9 cellular contexts compared by ENCODE assay signal in genomic region chr1:9275567-9276034, GRCh38. TPM values are rescaled to one million over a fixed set of nuclear protein-coding genes. Genes with fewer than 3 reads are reported as not detected.
DNase-seq lines count a peak whose midpoint lies in the region; ATAC-seq and TF ChIP-seq lines count a peak whose summit lies in the region.
"Had no signal": no experiment of that assay in that cellular context is flagged by ENCODE, and none has a peak within 500 bp of the region (broad histone marks: within the 10 kb centered on the region; RNA-seq: fewer than 3 reads in every experiment).

No MANE protein-coding gene starts in this region.

- ATAC-seq in HG03280 (IDR thresholded peaks at IDR 0.05; ENCODE audit: unreplicated experiment) (peak; percentile 68), lower lobe of right lung (peak; percentile 84 to 89)
- peak; percentile 80 to 91 for ATAC-seq in activated naive CD4-positive, alpha-beta T cell treated with anti-CD3 and anti-CD28 coated beads, Interleukin-2, amount 50 U/mL, for 72 hours
- peak; percentile 72 for ATAC-seq in stimulated activated naive CD8-positive, alpha-beta T cell treated with anti-CD3 and anti-CD28 coated beads, Interleukin-15, Interleukin-2, amounts not matched to agents 100 U/mL and 50 U/mL, for 24 hours
- ATAC-seq: A549 had no signal

- H3K36me3 ChIP-seq in SJSA1 = no peaks in the 10 kb centered on the region; the same call in 1 of the 2 replicates
- H3K36me3 ChIP-seq in lower lobe of right lung = peaks cover 4% of the 10 kb centered on the region
- H3K36me3 ChIP-seq in neural progenitor cell = no peaks in the 10 kb centered on the region

- no peaks in the 10 kb centered on the region for H4K20me1 ChIP-seq in neural progenitor cell (ENCODE audit: low read depth)

- TF ChIP-seq CTCF in lower lobe of right lung (IDR thresholded peaks at IDR 0.05) (no peak), neural progenitor cell (IDR thresholded peaks at IDR 0.05) (no peak)

- H3K9me3 Mint-ChIP-seq in activated naive CD4-positive, alpha-beta T cell treated with anti-CD3 and anti-CD28 coated beads, Interleukin-2, amount 50 U/mL, for 72 hours = no peaks in the 10 kb centered on the region
- peaks cover 4% of the 10 kb centered on the region for H3K9me3 Mint-ChIP-seq in neural progenitor cell

- H3K4me1 ChIP-seq in SJSA1 (replicated peaks) (peaks cover 28% of the 10 kb centered on the region), lower lobe of right lung (peaks cover 9% of the 10 kb centered on the region), neural progenitor cell (peaks cover 8% of the 10 kb centered on the region)

- H3K27ac Mint-ChIP-seq in activated naive CD4-positive, alpha-beta T cell treated with anti-CD3 and anti-CD28 coated beads, Interleukin-2, amount 50 U/mL, for 72 hours = peak overlapping the region; percentile 16 to 31
- H3K27ac Mint-ChIP-seq in neural progenitor cell = no peak overlapping the region

- peaks cover 31% of the 10 kb centered on the region for H3K4me1 Mint-ChIP-seq in neural progenitor cell

- DNase-seq in NCI-H2171 treated with DMSO at 0.1 percent for 48 hours (lab: John Stamatoyannopoulos, UW) = peak; percentile 43
- DNase-seq in NCI-H2171 (lab: John Stamatoyannopoulos, UW) = no peak
- peak; percentile 86 to 95 for DNase-seq in SJSA1 (ENCODE audit: low read depth in 1 of 2, low spot score in 2 of 2)
- peak; percentile 70 to 76 for DNase-seq in activated naive CD4-positive, alpha-beta T cell treated with anti-CD3 and anti-CD28 coated beads, Interleukin-2, amount 50 U/mL, for 72 hours (ENCODE audit: low spot score in 2 of 2)
- peak; percentile 85 for DNase-seq in lower lobe of right lung
- DNase-seq in stimulated activated naive CD8-positive, alpha-beta T cell treated with anti-CD3 and anti-CD28 coated beads, Interleukin-15, Interleukin-2, amounts not matched to agents 100 U/mL and 50 U/mL, for 24 hours = peak; percentile 71
- DNase-seq in neural progenitor cell (ENCODE audit: low spot score) = no peak

- H3K36me3 Mint-ChIP-seq in activated naive CD4-positive, alpha-beta T cell treated with anti-CD3 and anti-CD28 coated beads, Interleukin-2, amount 50 U/mL, for 72 hours = peaks cover 0 to 6% of the 10 kb centered on the region in 2 donors
- H3K36me3 Mint-ChIP-seq in neural progenitor cell = peaks cover 2% of the 10 kb centered on the region

- H3K4me3 Mint-ChIP-seq in neural progenitor cell = no peak overlapping the region

- no peak overlapping the region for H2AFZ ChIP-seq in neural progenitor cell (replicated peaks)

- peaks cover 9% of the 10 kb centered on the region for H3K27me3 Mint-ChIP-seq in neural progenitor cell (ENCODE audit: insufficient read depth, low read depth)

- no peaks in the 10 kb centered on the region for H3F3A ChIP-seq in neural progenitor cell (ENCODE audit: low read depth)

- no peak overlapping the region for H3K4me2 ChIP-seq in neural progenitor cell
- H3K4me2 ChIP-seq: A549 had no signal

- no peaks in the 10 kb centered on the region for H3K79me2 ChIP-seq in neural progenitor cell (ENCODE audit: low read depth)

- H3K4me3 ChIP-seq in SJSA1 = no peak overlapping the region
- H3K4me3 ChIP-seq in lower lobe of right lung = no peak overlapping the region
- H3K4me3 ChIP-seq in neural progenitor cell = no peak overlapping the region
- H3K4me3 ChIP-seq: A549 had no signal

- no peak overlapping the region for H3K9ac ChIP-seq in neural progenitor cell

- H3K27ac ChIP-seq in SJSA1 (no peak overlapping the region), lower lobe of right lung (no peak overlapping the region), neural progenitor cell (no peak overlapping the region)
- H3K27ac ChIP-seq: A549 had no signal

- intact Hi-C loops in lower lobe of right lung (cut with DNase I) = no loop called here

- H3K27me3 ChIP-seq in SJSA1 (replicated peaks) (no peaks in the 10 kb centered on the region), lower lobe of right lung (ENCODE audit: low read depth) (no peaks in the 10 kb centered on the region), neural progenitor cell (no peaks in the 10 kb centered on the region)

- H3K9me3 ChIP-seq in SJSA1 (replicated peaks) (no peaks in the 10 kb centered on the region), lower lobe of right lung (no peaks in the 10 kb centered on the region), neural progenitor cell (ENCODE audit: low read depth) (no peaks in the 10 kb centered on the region)
- H3K9me3 ChIP-seq: A549 had no signal

RNA-seq across cellular contexts. Expression of gene SPSB1, which starts 17.1 kb away (rescaled TPM):
- total RNA-seq in SJSA1 (2014; rRNA removed; shearing (Covaris generic)) = 16.2 and 24.4 TPM in 2 replicates
- total RNA-seq in activated naive CD4-positive, alpha-beta T cell treated with anti-CD3 and anti-CD28 coated beads, Interleukin-2, amount 50 U/mL, for 72 hours = 10 to 100 TPM in 1 of 2 donors, 1 to 10 TPM in 1; 3.8 to 12.6 TPM
- total RNA-seq in lower lobe of right lung (14.7 TPM), neural progenitor cell (ENCODE audit: low replicate concordance) (2.8 and 7.1 TPM in 2 replicates)

RNA-seq across cellular contexts. Expression of gene H6PD, which starts 41.0 kb away (rescaled TPM):
- 12.2 and 12.6 TPM in 2 replicates for total RNA-seq in SJSA1 (2014; rRNA removed; shearing (Covaris generic))
- 10 to 100 TPM in 1 of 2 donors, 1 to 10 TPM in 1; 4.4 to 16.2 TPM for total RNA-seq in activated naive CD4-positive, alpha-beta T cell treated with anti-CD3 and anti-CD28 coated beads, Interleukin-2, amount 50 U/mL, for 72 hours
- 40.7 TPM for total RNA-seq in lower lobe of right lung
- 6.0 and 15.2 TPM in 2 replicates for total RNA-seq in neural progenitor cell (ENCODE audit: low replicate concordance)

Comparison
In these comparisons a context has a peak if more than half of its experiments do, and no peak if none do; other contexts are left out.
1. DNase-seq: peak in NCI-H2171 treated with DMSO at 0.1 percent for 48 hours (single experiment), SJSA1 (2 of 2), activated naive CD4-positive, alpha-beta T cell treated with anti-CD3 and anti-CD28 coated beads, Interleukin-2, amount 50 U/mL, for 72 hours (2 of 2), lower lobe of right lung (single experiment) and stimulated activated naive CD8-positive, alpha-beta T cell treated with anti-CD3 and anti-CD28 coated beads, Interleukin-15, Interleukin-2, amounts not matched to agents 100 U/mL and 50 U/mL, for 24 hours (single experiment); none in NCI-H2171 (single experiment) and neural progenitor cell (single experiment).
2. Peak in every context shown above with its lines, with median percentiles within 50 percentile points of each other: ATAC-seq.